7 cellular contexts compared by ENCODE assay signal in genomic region chr1:235417101-235417697, GRCh38. TPM values are rescaled to one million over a fixed set of nuclear protein-coding genes. Genes with fewer than 3 reads are reported as not detected.
DNase-seq lines count a peak whose midpoint lies in the region; ATAC-seq and TF ChIP-seq lines count a peak whose summit lies in the region.

No MANE protein-coding gene starts in this region.

- no peak overlapping the region for H3K4me3 ChIP-seq in adipocyte (ENCODE audit: low read length)

- DNase-seq in GM10266 (ENCODE audit: extremely low spot score) (peak; percentile 74), SW480 (ENCODE audit: low spot score) (peak; percentile 59), adipocyte (ENCODE audit: low read depth) (peak; percentile 85), left cardiac atrium (peak; percentile 47), retina (peak; percentile 73)

- no peaks in the 10 kb centered on the region for H3K27me3 ChIP-seq in adipocyte (replicated peaks; ENCODE audit: control insufficient read depth, insufficient read depth, low read length)

- no peak overlapping the region for H3K9ac ChIP-seq in adipocyte (ENCODE audit: low read length)

- intact Hi-C loops in left cardiac atrium (cut with DNase I): loop anchor here (2.0 to 5.0 kb wide), 3 partner anchors 90 to 165 kb away; partner anchors contain the start of genes ARID4B (in 1 of the 2) and GGPS1 (in 1 of the 2)

- H3K9me3 ChIP-seq in adipocyte (ENCODE audit: control insufficient read depth, low read length): no peaks in the 10 kb centered on the region

- ATAC-seq in left cardiac atrium: peak; percentile 76 to 79
- no peak for ATAC-seq in GM21367 (IDR thresholded peaks at IDR 0.05; ENCODE audit: unreplicated experiment)

- TF ChIP-seq CTCF in GM10266 (IDR thresholded peaks at IDR 0.05; ENCODE audit: control insufficient read depth, insufficient read depth, low read depth, missing control alignments) (peak; percentile 86), LNCAP (IDR thresholded peaks at IDR 0.05) (peak; percentile 94)

- peaks cover 12% of the 10 kb centered on the region for H3K36me3 ChIP-seq in adipocyte (ENCODE audit: control insufficient read depth, insufficient read depth, low read length, severe bottlenecking)

- H3K4me1 ChIP-seq in adipocyte (ENCODE audit: control insufficient read depth, insufficient read depth, low read length): peaks cover 5% of the 10 kb centered on the region

RNA-seq across cellular contexts. Expression of gene TBCE, which starts 50.0 kb away (rescaled TPM):
- total RNA-seq in left cardiac atrium: 10 to 100 TPM; 10.8 to 13.6 TPM
